Comparison of ENCODE assay signal across 1 cellular context in genomic region chr7:107816053-107816566, GRCh38.
TF ChIP-seq lines count a peak whose summit lies in the region.

No MANE protein-coding gene starts in this region.

TF ChIP-seq in SK-N-SH treated with all-trans-retinoic acid at 6 μM for 48 hours, 23 proteins besides CTCF, POLR2A, EP300 and RAD21 (continued from another document):
- TF ChIP-seq RARB (CRISPR knock-in tag; IDR thresholded peaks at IDR 0.05) (no peak), ZNF70 (CRISPR knock-in tag; IDR thresholded peaks at IDR 0.05) (no peak), ESRRG (CRISPR knock-in tag; IDR thresholded peaks at IDR 0.05) (no peak), GLIS3 (CRISPR knock-in tag; IDR thresholded peaks at IDR 0.05) (no peak), PPARA (CRISPR knock-in tag; IDR thresholded peaks at IDR 0.05; ENCODE audit: borderline replicate concordance) (no peak)
